In genomic region chr4:73259552-73260140, GRCh38 we compare ENCODE assay signal across 7 cellular contexts. TPM values are rescaled to one million over a fixed set of nuclear protein-coding genes. Genes with fewer than 3 reads are reported as not detected.
DNase-seq lines count a peak whose midpoint lies in the region; ATAC-seq and TF ChIP-seq lines count a peak whose summit lies in the region.

No MANE protein-coding gene starts in this region.

- no peak for TF ChIP-seq CTCF in GM12865 (IDR thresholded peaks at IDR 0.05; ENCODE audit: insufficient read depth, low read depth, low read length, missing control alignments)
- no peak for TF ChIP-seq CTCF in LNCaP clone FGC (IDR thresholded peaks at IDR 0.05; ENCODE audit: control insufficient read depth, extremely low read depth, insufficient read depth)

- H3K9me3 Mint-ChIP-seq in activated naive CD8-positive, alpha-beta T cell treated with anti-CD3 and anti-CD28 coated beads for 36 hours: no peaks in the 10 kb centered on the region
- peaks cover 0 to 2% (median 0%) of the 10 kb centered on the region in 6 donors for H3K9me3 Mint-ChIP-seq in immature natural killer cell

- peak; percentile 10 for ATAC-seq in GM21529 (IDR thresholded peaks at IDR 0.05; ENCODE audit: unreplicated experiment)
- ATAC-seq in stimulated activated naive CD8-positive, alpha-beta T cell treated with anti-CD3 and anti-CD28 coated beads, Interleukin-15, Interleukin-2, amounts not matched to agents 100 U/mL and 50 U/mL, for 24 hours: peak; percentile 3

- H3K36me3 Mint-ChIP-seq in activated naive CD8-positive, alpha-beta T cell treated with anti-CD3 and anti-CD28 coated beads for 36 hours: peaks cover 26% of the 10 kb centered on the region
- H3K36me3 Mint-ChIP-seq in immature natural killer cell: no peaks in the 10 kb centered on the region

- H3K27me3 Mint-ChIP-seq in activated naive CD8-positive, alpha-beta T cell treated with anti-CD3 and anti-CD28 coated beads for 36 hours: no peaks in the 10 kb centered on the region
- peaks cover 10 to 26% (median 20%) of the 10 kb centered on the region in 3 donors for H3K27me3 Mint-ChIP-seq in immature natural killer cell (ENCODE audit: low read depth in 3 of 3)

- peak overlapping the region; percentile 99 for H3K4me3 Mint-ChIP-seq in activated naive CD8-positive, alpha-beta T cell treated with anti-CD3 and anti-CD28 coated beads for 36 hours
- H3K4me3 Mint-ChIP-seq in immature natural killer cell: peak overlapping the region; percentile 96 to 100 (median 99)

- peaks cover 42% of the 10 kb centered on the region for H3K4me1 Mint-ChIP-seq in activated naive CD8-positive, alpha-beta T cell treated with anti-CD3 and anti-CD28 coated beads for 36 hours
- peaks cover 51 to 60% of the 10 kb centered on the region in 2 donors for H3K4me1 Mint-ChIP-seq in immature natural killer cell

- H3K4me3 ChIP-seq in GM12865 (ENCODE audit: low read depth, low read length) (peak overlapping the region; percentile 86), LNCaP clone FGC (ENCODE audit: low read depth, low read length) (peak overlapping the region; percentile 95)

- H3K27ac Mint-ChIP-seq in activated naive CD8-positive, alpha-beta T cell treated with anti-CD3 and anti-CD28 coated beads for 36 hours: peak overlapping the region; percentile 97
- peak overlapping the region; percentile 99 to 100 (median 100) for H3K27ac Mint-ChIP-seq in immature natural killer cell

- peak; percentile 48 for DNase-seq in GM12865 (ENCODE audit: low read depth)
- DNase-seq in LNCaP clone FGC (ENCODE audit: low read depth): no peak
- DNase-seq in activated naive CD8-positive, alpha-beta T cell treated with anti-CD3 and anti-CD28 coated beads for 36 hours: no peak
- DNase-seq in immature natural killer cell: no peak
- no peak for DNase-seq in stimulated activated naive CD8-positive, alpha-beta T cell treated with anti-CD3 and anti-CD28 coated beads, Interleukin-15, Interleukin-2, amounts not matched to agents 100 U/mL and 50 U/mL, for 24 hours
- no peak for DNase-seq in NCI-H1417 treated with DMSO at 0.1 percent for 48 hours (lab: John Stamatoyannopoulos, UW)

RNA-seq across cellular contexts. Expression of gene ANKRD17, which starts 1.0 kb away (rescaled TPM):
- total RNA-seq in activated naive CD8-positive, alpha-beta T cell treated with anti-CD3 and anti-CD28 coated beads for 36 hours: 10 to 100 TPM; 61.6 to 65.0 TPM
- polyA plus RNA-seq in immature natural killer cell: 10 to 100 TPM in 1 of 3 donors, 1 to 10 TPM in 2; 4.8 to 15.9 (median 8.5) TPM
